16 cellular contexts compared by ENCODE assay signal in the genomic region with DNA sequence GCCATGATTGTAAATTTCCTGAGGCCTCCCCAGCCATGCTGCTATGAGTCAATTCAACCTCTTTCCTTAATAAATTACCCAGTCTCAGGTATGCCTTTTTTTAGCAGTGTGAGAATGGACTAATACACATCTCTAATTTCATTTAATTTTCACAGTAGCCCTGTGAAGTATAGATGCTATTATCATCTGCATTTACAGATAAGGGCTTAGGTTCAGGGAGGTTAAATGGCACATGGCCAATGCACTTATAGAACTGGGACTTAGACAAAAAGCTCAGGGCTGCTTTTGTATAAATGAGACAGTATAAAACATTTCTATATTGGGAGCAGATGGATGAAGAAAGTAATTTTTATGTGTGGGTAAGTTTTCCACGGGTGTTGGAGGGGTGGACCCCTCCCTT.
A peak's percentile ranks its signal among the peaks of the same experiment; 100 is the strongest.
DNase-seq lines count a peak whose midpoint lies in the region; ATAC-seq, FAIRE-seq and TF ChIP-seq lines count a peak whose summit lies in the region.
"Had no signal": no experiment of that assay in that cellular context is flagged by ENCODE, and none has a peak within 500 bp of the region (broad histone marks: within the 10 kb centered on the region; RNA-seq: fewer than 3 reads in every experiment).

No MANE protein-coding gene starts in this region.

- TF ChIP-seq EP300 in SK-N-SH (IDR thresholded peaks at IDR 0.05; ENCODE audit: borderline replicate concordance in 1 of 2, low read depth in 1 of 2, low read length in 1 of 2), result peak in 1 of 2 experiments; percentile 60; a peak in 2 of 4 replicates
- no peak for TF ChIP-seq EP300 in K562 (IDR thresholded peaks at IDR 0.05; ENCODE audit: low read length)

- no peak for ATAC-seq in SK-N-SH treated with all-trans-retinoic acid at 6 μM for 48 hours
- no peak for ATAC-seq in K562
- no peak for ATAC-seq in GM18498 (IDR thresholded peaks at IDR 0.05; ENCODE audit: unreplicated experiment)
- ATAC-seq: GM23338 had no signal

- TF ChIP-seq RAD21 in SK-N-SH (IDR thresholded peaks at IDR 0.05; ENCODE audit: low read length), result no peak
- no peak for TF ChIP-seq RAD21 in K562 (CRISPR knock-in tag; conservative IDR thresholded peaks at IDR 0.05 in 1 of 2, IDR thresholded peaks at IDR 0.05 in 1 of 2)

- H4K20me1 ChIP-seq in SK-N-SH (ENCODE audit: insufficient read depth) (no peaks in the 10 kb centered on the region), K562 (replicated peaks; ENCODE audit: control insufficient read depth, insufficient read depth, low read length) (no peaks in the 10 kb centered on the region)

- H2AFZ ChIP-seq in SK-N-SH (ENCODE audit: low read depth) (no peak overlapping the region), K562 (ENCODE audit: low read depth, low read length) (no peak overlapping the region)
- H2AFZ ChIP-seq: GM23338 had no signal

- CTCF ChIA-PET in SK-N-SH (lab: Yijun Ruan, JAX), result interaction anchor here (1.9 kb wide), 1 partner anchor 22 kb away, joined by 4 read pairs; no protein-coding TSS in a partner anchor
- CTCF ChIA-PET in K562 (lab: Yijun Ruan, JAX; ENCODE audit: low intra/inter-chr PET ratio), result no interaction called here

- BruUV-seq in K562 (replicated peaks; lab: Mats Ljungman, UMichigan), result no TSS peak

- TF ChIP-seq POLR2A in K562 (conservative IDR thresholded peaks at IDR 0.05), result no peak

- no peaks in the 10 kb centered on the region for H3K27me3 ChIP-seq in SK-N-SH (ENCODE audit: insufficient read depth)
- no peaks in the 10 kb centered on the region for H3K27me3 ChIP-seq in K562 (ENCODE audit: control insufficient read depth in 2 of 2, insufficient read depth in 2 of 2, low read length in 2 of 2)
- H3K27me3 ChIP-seq: BE2C had no signal

- H3K36me3 ChIP-seq in SK-N-SH (replicated peaks in 1 of 2; ENCODE audit: control insufficient read depth in 1 of 2, insufficient read depth in 2 of 2, low read length in 1 of 2) (no peaks in the 10 kb centered on the region), K562 (ENCODE audit: control insufficient read depth, insufficient read depth, low read length) (no peaks in the 10 kb centered on the region)
- H3K36me3 ChIP-seq: BE2C had no signal

- H3K27ac ChIP-seq in SK-N-SH (ENCODE audit: low read depth in 2 of 2, low read length in 1 of 2), result peak overlapping the region in 1 of 2 experiments; percentile 88; a peak in 2 of 4 replicates
- no peak overlapping the region for H3K27ac ChIP-seq in K562 (ENCODE audit: extremely low read depth, low read depth, low read length)
- H3K27ac ChIP-seq: A549, C4-2B, HL-60 had no signal

- no peaks in the 10 kb centered on the region for H3K9me1 ChIP-seq in K562 (ENCODE audit: control insufficient read depth, insufficient read depth, low read length)

- H3K4me2 ChIP-seq in SK-N-SH (no peak overlapping the region), K562 (ENCODE audit: insufficient read depth, low read length) (no peak overlapping the region)
- H3K4me2 ChIP-seq: A549, GM23338 had no signal

- no peaks in the 10 kb centered on the region for H3F3A ChIP-seq in SK-N-SH (replicated peaks; ENCODE audit: insufficient read depth)

- intact Hi-C loops in K562 (cut with micrococcal nuclease), result no loop called here

- no peak for DNase-seq in SK-N-SH
- DNase-seq in OCI-M1 (lab: John Stamatoyannopoulos, UW), result peak; percentile 3
- DNase-seq in K562 (ENCODE audit: extremely low read depth in 1 of 4, low spot score in 3 of 4), result no peak
- DNase-seq in NCI-H187 (lab: John Stamatoyannopoulos, UW), result no peak
- DNase-seq in activated T-cell treated with anti-CD3 and anti-CD28 coated beads for 4 hours, result no peak
- DNase-seq: BE2C; CD4-positive, alpha-beta memory T cell; DMS79; H7 had no signal

- H3K4me1 ChIP-seq in SK-N-SH (ENCODE audit: control insufficient read depth in 1 of 2, insufficient read depth in 2 of 2, low read depth in 1 of 2, low read length in 1 of 2) (peaks cover 0 to 6% of the 10 kb centered on the region in 2 experiments; a peak in 1 of 4 replicates), K562 (replicated peaks in 1 of 2; ENCODE audit: control insufficient read depth in 2 of 2, insufficient read depth in 2 of 2, low read length in 2 of 2) (no peaks in the 10 kb centered on the region)
- H3K4me1 ChIP-seq: BE2C had no signal

- 42% methylated on average over 1 of the region's 1 CpG for WGBS in SK-N-SH (ENCODE audit: low lambda C conversion rate)
- 0% methylated on average over 1 of the region's 1 CpG for WGBS in K562 (ENCODE audit: insufficient coverage, low coverage, missing lambda C conversion rate)

- H3K4me3 ChIP-seq in SK-N-SH (ENCODE audit: low read depth in 2 of 2, low read length in 1 of 2), result no peak overlapping the region
- H3K4me3 ChIP-seq in K562, result no peak overlapping the region
- H3K4me3 ChIP-seq: A549, GM23338 had no signal

- no peak overlapping the region for H3K9ac ChIP-seq in SK-N-SH
- no peak overlapping the region for H3K9ac ChIP-seq in K562 (ENCODE audit: insufficient read depth in 1 of 2, low read depth in 2 of 2, low read length in 2 of 2)

- H3K9me2 ChIP-seq in SK-N-SH, result no peaks in the 10 kb centered on the region

- no peak for FAIRE-seq in K562 (lab: Jason Lieb, UNC)
- FAIRE-seq: A549, GM12891 had no signal

- no peak for TF ChIP-seq CTCF in SK-N-SH (IDR thresholded peaks at IDR 0.05)
- no peak for TF ChIP-seq CTCF in K562 (IDR thresholded peaks at IDR 0.05 in 2 of 3, conservative IDR thresholded peaks at IDR 0.05 in 1 of 3; ENCODE audit: insufficient read depth in 2 of 3, low read depth in 1 of 3, low read length in 3 of 3)

- H3K79me2 ChIP-seq in SK-N-SH (ENCODE audit: insufficient read depth) (no peaks in the 10 kb centered on the region), K562 (ENCODE audit: control insufficient read depth, insufficient read depth, low read length) (no peaks in the 10 kb centered on the region)

- POLR2A ChIA-PET in SK-N-SH (lab: Yijun Ruan, JAX) (interaction anchor here (1.0 kb wide), 1 partner anchor 12 kb away, joined by 3 read pairs; no protein-coding TSS in a partner anchor), K562 (lab: Yijun Ruan, JAX) (no interaction called here)

- in situ Hi-C loops in K562 (cut with MboI), result no loop called here

- H3K9me3 ChIP-seq in SK-N-SH, result no peaks in the 10 kb centered on the region
- no peaks in the 10 kb centered on the region for H3K9me3 ChIP-seq in K562 (replicated peaks; ENCODE audit: control insufficient read depth, insufficient read depth, low read depth, low read length)
- H3K9me3 ChIP-seq: A549, BE2C had no signal

TF ChIP-seq in SK-N-SH, 30 proteins besides CTCF, POLR2A, EP300 and RAD21 (continues in another document):
- TF ChIP-seq TAF1 (IDR thresholded peaks at IDR 0.05; ENCODE audit: borderline replicate concordance, low read depth, low read length) (no peak), GATA2 (CRISPR knock-in tag; IDR thresholded peaks at IDR 0.05) (peak; percentile 77), SIN3A (IDR thresholded peaks at IDR 0.05; ENCODE audit: borderline replicate concordance, low read depth, low read length) (no peak), RCOR1 (IDR thresholded peaks at IDR 0.05; ENCODE audit: low read length) (peak; percentile 49; the same call in 1 of the 2 replicates)

TF ChIP-seq in SK-N-SH treated with all-trans-retinoic acid at 6 μM for 48 hours, 23 proteins besides CTCF, POLR2A, EP300 and RAD21 (continues in another document):
- no peak for TF ChIP-seq ARNTL (CRISPR knock-in tag; IDR thresholded peaks at IDR 0.05; ENCODE audit: borderline replicate concordance, low read depth)
- TF ChIP-seq, protein P1, sequence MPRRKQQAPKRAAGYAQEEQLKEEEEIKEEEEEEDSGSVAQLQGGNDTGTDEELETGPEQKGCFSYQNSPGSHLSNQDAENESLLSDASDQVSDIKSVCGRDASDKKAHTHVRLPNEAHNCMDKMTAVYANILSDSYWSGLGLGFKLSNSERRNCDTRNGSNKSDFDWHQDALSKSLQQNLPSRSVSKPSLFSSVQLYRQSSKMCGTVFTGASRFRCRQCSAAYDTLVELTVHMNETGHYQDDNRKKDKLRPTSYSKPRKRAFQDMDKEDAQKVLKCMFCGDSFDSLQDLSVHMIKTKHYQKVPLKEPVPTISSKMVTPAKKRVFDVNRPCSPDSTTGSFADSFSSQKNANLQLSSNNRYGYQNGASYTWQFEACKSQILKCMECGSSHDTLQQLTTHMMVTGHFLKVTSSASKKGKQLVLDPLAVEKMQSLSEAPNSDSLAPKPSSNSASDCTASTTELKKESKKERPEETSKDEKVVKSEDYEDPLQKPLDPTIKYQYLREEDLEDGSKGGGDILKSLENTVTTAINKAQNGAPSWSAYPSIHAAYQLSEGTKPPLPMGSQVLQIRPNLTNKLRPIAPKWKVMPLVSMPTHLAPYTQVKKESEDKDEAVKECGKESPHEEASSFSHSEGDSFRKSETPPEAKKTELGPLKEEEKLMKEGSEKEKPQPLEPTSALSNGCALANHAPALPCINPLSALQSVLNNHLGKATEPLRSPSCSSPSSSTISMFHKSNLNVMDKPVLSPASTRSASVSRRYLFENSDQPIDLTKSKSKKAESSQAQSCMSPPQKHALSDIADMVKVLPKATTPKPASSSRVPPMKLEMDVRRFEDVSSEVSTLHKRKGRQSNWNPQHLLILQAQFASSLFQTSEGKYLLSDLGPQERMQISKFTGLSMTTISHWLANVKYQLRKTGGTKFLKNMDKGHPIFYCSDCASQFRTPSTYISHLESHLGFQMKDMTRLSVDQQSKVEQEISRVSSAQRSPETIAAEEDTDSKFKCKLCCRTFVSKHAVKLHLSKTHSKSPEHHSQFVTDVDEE (CRISPR knock-in tag; IDR thresholded peaks at IDR 0.05), result no peak

TF ChIP-seq in K562, 482 proteins besides CTCF, POLR2A, EP300 and RAD21:
- peak; percentile 56 for TF ChIP-seq NFIC (IDR thresholded peaks at IDR 0.05)
- TF ChIP-seq CHD1 (IDR thresholded peaks at IDR 0.05; ENCODE audit: low read length), result no peak
TF ChIP-seq in K562: peak in this region for 1.

Comparison
In these comparisons a context has a peak if more than half of its experiments do, and no peak if none do; other contexts are left out.
1. Of the 27 proteins assayed by ChIP-seq in both K562 and SK-N-SH: peak only in K562: NFIC; only in SK-N-SH: GATA2 and RCOR1; in both: none; in neither: 23; mixed calls (peak in some experiments, not most) for 1.